ENCODE assay signal across 1 cellular context in the genomic region with DNA sequence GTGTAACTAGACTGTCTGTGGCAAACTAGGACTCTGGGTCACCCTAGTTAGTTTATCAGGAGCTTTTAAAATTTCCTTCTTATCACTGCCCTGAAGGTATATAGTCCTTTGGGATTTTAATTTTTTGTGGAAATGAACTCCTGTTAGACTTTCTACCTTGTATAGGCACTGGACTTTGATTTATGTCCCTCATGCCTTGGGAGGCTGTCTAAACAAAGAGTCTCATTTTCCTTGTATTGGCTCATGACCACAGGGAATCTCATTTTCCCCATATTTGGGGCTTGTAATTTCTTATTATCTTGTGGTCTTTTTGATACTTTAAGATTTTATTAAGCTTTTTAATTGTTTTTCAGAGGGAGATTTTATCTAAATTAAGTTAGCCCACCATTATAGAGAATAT.
A peak's percentile ranks its signal among the peaks of the same experiment; 100 is the strongest.
TF ChIP-seq lines count a peak whose summit lies in the region.

No MANE protein-coding gene starts in this region.

TF ChIP-seq in HEK293, 187 proteins besides CTCF, POLR2A, EP300 and RAD21 (continued from another document):
- TF ChIP-seq, protein P1, sequence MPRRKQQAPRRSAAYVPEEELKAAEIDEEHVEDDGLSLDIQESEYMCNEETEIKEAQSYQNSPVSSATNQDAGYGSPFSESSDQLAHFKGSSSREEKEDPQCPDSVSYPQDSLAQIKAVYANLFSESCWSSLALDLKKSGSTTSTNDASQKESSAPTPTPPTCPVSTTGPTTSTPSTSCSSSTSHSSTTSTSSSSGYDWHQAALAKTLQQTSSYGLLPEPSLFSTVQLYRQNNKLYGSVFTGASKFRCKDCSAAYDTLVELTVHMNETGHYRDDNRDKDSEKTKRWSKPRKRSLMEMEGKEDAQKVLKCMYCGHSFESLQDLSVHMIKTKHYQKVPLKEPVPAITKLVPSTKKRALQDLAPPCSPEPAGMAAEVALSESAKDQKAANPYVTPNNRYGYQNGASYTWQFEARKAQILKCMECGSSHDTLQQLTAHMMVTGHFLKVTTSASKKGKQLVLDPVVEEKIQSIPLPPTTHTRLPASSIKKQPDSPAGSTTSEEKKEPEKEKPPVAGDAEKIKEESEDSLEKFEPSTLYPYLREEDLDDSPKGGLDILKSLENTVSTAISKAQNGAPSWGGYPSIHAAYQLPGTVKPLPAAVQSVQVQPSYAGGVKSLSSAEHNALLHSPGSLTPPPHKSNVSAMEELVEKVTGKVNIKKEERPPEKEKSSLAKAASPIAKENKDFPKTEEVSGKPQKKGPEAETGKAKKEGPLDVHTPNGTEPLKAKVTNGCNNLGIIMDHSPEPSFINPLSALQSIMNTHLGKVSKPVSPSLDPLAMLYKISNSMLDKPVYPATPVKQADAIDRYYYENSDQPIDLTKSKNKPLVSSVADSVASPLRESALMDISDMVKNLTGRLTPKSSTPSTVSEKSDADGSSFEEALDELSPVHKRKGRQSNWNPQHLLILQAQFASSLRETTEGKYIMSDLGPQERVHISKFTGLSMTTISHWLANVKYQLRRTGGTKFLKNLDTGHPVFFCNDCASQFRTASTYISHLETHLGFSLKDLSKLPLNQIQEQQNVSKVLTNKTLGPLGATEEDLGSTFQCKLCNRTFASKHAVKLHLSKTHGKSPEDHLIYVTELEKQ (tag by site-specific recombination; IDR thresholded peaks at IDR 0.05; ENCODE audit: borderline replicate concordance): no peak
- TF ChIP-seq ZNF704 (tag by site-specific recombination; IDR thresholded peaks at IDR 0.05) (no peak), ZNF341 (tag by site-specific recombination; IDR thresholded peaks at IDR 0.05; ENCODE audit: low read depth) (no peak), ZBTB17 (tag by site-specific recombination; IDR thresholded peaks at IDR 0.05) (no peak), ZNF169 (tag by site-specific recombination; IDR thresholded peaks at IDR 0.05) (no peak), RBAK (tag by site-specific recombination; IDR thresholded peaks at IDR 0.05) (no peak), KLF8 (tag by site-specific recombination; IDR thresholded peaks at IDR 0.05) (no peak), ZNF785 (tag by site-specific recombination; IDR thresholded peaks at IDR 0.05) (no peak), ZNF133 (tag by site-specific recombination; IDR thresholded peaks at IDR 0.05) (no peak), ZNF600 (tag by site-specific recombination; IDR thresholded peaks at IDR 0.05) (no peak), ZNF571 (tag by site-specific recombination; IDR thresholded peaks at IDR 0.05) (no peak), ZIC2 (tag by site-specific recombination; IDR thresholded peaks at IDR 0.05) (0 out of 2 replicates have a peak, but pooled peaks have one; percentile 11), ZBTB48 (tag by site-specific recombination; IDR thresholded peaks at IDR 0.05) (no peak), ZEB2 (tag by site-specific recombination; IDR thresholded peaks at IDR 0.05) (peak; percentile 37), ZNF404 (tag by site-specific recombination; IDR thresholded peaks at IDR 0.05) (no peak), ZXDB (tag by site-specific recombination; IDR thresholded peaks at IDR 0.05) (no peak), KLF17 (tag by site-specific recombination; IDR thresholded peaks at IDR 0.05) (no peak)
- TF ChIP-seq, protein P2, sequence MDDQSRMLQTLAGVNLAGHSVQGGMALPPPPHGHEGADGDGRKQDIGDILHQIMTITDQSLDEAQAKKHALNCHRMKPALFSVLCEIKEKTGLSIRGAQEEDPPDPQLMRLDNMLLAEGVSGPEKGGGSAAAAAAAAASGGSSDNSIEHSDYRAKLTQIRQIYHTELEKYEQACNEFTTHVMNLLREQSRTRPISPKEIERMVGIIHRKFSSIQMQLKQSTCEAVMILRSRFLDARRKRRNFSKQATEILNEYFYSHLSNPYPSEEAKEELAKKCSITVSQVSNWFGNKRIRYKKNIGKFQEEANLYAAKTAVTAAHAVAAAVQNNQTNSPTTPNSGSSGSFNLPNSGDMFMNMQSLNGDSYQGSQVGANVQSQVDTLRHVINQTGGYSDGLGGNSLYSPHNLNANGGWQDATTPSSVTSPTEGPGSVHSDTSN (CRISPR knock-in tag; IDR thresholded peaks at IDR 0.05): no peak
- TF ChIP-seq, protein P3, sequence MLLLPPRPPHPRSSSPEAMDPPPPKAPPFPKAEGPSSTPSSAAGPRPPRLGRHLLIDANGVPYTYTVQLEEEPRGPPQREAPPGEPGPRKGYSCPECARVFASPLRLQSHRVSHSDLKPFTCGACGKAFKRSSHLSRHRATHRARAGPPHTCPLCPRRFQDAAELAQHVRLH (tag by site-specific recombination; IDR thresholded peaks at IDR 0.05): no peak
